In the genomic region with DNA sequence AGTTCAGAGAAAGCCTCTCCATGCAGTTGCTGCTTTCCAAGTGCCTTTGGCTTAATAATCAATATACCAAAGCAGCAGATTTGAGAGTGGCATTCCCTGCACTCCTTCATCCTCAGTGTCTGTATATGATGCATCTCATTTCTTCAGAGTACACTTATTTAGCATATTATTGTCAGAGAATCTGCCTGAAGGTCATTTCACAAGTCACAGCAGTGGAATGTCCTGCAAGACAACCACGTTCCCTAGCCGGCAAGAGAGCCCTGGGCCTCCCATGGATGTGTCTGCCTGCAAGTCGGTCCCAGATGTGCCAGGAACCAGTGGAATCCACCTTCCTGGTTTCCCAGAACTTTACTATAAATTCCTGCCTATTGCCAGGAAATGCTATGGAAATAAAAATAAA, we compare ENCODE assay signal across 24 cellular contexts.
"Had no signal": no experiment of that assay in that cellular context is flagged by ENCODE, and none has a peak within 500 bp of the region (broad histone marks: within the 10 kb centered on the region; RNA-seq: fewer than 3 reads in every experiment).

No MANE protein-coding gene starts in this region.

- H3K9me3 ChIP-seq: ascending aorta, breast epithelium, lower lobe of right lung, neutrophil, right lobe of liver, stomach, testis, upper lobe of left lung had no signal

- H3K36me3 ChIP-seq: ascending aorta, breast epithelium, lower lobe of right lung, neutrophil, right lobe of liver, stomach, upper lobe of left lung had no signal

- H3K79me2 ChIP-seq: parathyroid adenoma had no signal

- DNase-seq: activated CD4-positive, alpha-beta T cell treated with anti-CD3 and anti-CD28 coated beads, Interleukin-2, amount 10 ng/mL, durations not matched to agents 24 days and 14 days; activated CD4-positive, CD25-positive, alpha-beta regulatory T cell; activated CD8-positive, alpha-beta memory T cell treated with anti-CD3 and anti-CD28 coated beads for 24 hours; activated CD8-positive, alpha-beta memory T cell treated with anti-CD3 and anti-CD28 coated beads, Interleukin-2, amount 50 U/mL, for 48 hours; activated effector memory CD4-positive, alpha-beta T cell treated with Interleukin-2 at 50 U/mL for 16 hours; activated naive CD4-positive, alpha-beta T cell treated with anti-CD3 and anti-CD28 coated beads, Interleukin-2, amount 10 ng/mL, durations not matched to agents 7 days and 5 days; activated naive CD8-positive, alpha-beta T cell treated with anti-CD3 and anti-CD28 coated beads, Interleukin-2, amount 50 U/mL, for 24 hours; activated T-cell treated with anti-CD3 and anti-CD28 coated beads, Interleukin-2, amount 50 U/mL, for 48 hours; dermis blood vessel endothelial cell; effector memory CD8-positive, alpha-beta T cell; left cardiac atrium; lower lobe of right lung; natural killer cell; right lobe of liver; stimulated activated CD4-positive, alpha-beta T cell treated with anti-CD3 and anti-CD28 coated beads, Interleukin-4, amount 100 ng/mL, for 24 hours; stomach; T1000; testis; upper lobe of left lung had no signal

- H3K9ac ChIP-seq: parathyroid adenoma had no signal

- H3K27me3 ChIP-seq: ascending aorta, breast epithelium, neutrophil, right lobe of liver, stomach, testis, upper lobe of left lung had no signal

- H3K4me3 ChIP-seq: ascending aorta, breast epithelium, lower lobe of right lung, right lobe of liver, stomach, testis, upper lobe of left lung had no signal

- H3K27ac ChIP-seq: ascending aorta, breast epithelium, epithelial cell of prostate, lower lobe of right lung, neutrophil, parathyroid adenoma, right lobe of liver, stomach, testis, upper lobe of left lung had no signal

- H2AFZ ChIP-seq: parathyroid adenoma had no signal

- H3K4me1 ChIP-seq: ascending aorta, breast epithelium, lower lobe of right lung, parathyroid adenoma, right lobe of liver, testis, upper lobe of left lung had no signal
